ENCODE assay signal across 8 cellular contexts in genomic region chr9:116687074-116687761, GRCh38. TPM values are rescaled to one million over a fixed set of nuclear protein-coding genes. Genes with fewer than 3 reads are reported as not detected.
A peak's percentile ranks its signal among the peaks of the same experiment; 100 is the strongest.
DNase-seq lines count a peak whose midpoint lies in the region; ATAC-seq and TF ChIP-seq lines count a peak whose summit lies in the region.

Gene TRIM32 (plus strand): TSS chr9:116687305. CDS start chr9:116697743, 10,438 bp downstream.

- WGBS in adrenal gland, 4 donors: 0 to 3% (median 0%) methylated on average over 7 to 54 of the region's 54 CpGs
- 0 to 1% methylated on average over 51 to 54 of the region's 54 CpGs for WGBS in heart right ventricle, 2 donors

- peak; percentile 94 for DNase-seq in GM12865 (ENCODE audit: low read depth)
- DNase-seq in NCI-H128 (lab: John Stamatoyannopoulos, UW; ENCODE audit: unreplicated experiment): peak; percentile 88
- peak; percentile 80 to 89 (median 84) for DNase-seq in T-helper 1 cell
- peak; percentile 90 to 96 (median 94) for DNase-seq in adrenal gland
- peak; percentile 93 to 96 for DNase-seq in heart right ventricle
- peak; percentile 97 for DNase-seq in posterior vena cava (ENCODE audit: low spot score)
- peak; percentile 94 for DNase-seq in type B pancreatic cell (ENCODE audit: extremely low spot score, unreplicated experiment)

- H3K9me3 Mint-ChIP-seq in type B pancreatic cell: no peaks in the 10 kb centered on the region

- TF ChIP-seq CTCF in GM12865 (IDR thresholded peaks at IDR 0.05; ENCODE audit: insufficient read depth, low read depth, low read length, missing control alignments) (no peak), adrenal gland (IDR thresholded peaks at IDR 0.05) (no peak), heart right ventricle (IDR thresholded peaks at IDR 0.05) (no peak), type B pancreatic cell (conservative IDR thresholded peaks at IDR 0.05) (no peak)

- peak in 1 of 2 donors; percentile 43 for TF ChIP-seq POLR2A in adrenal gland (IDR thresholded peaks at IDR 0.05)

- H3K9me3 ChIP-seq in adrenal gland (replicated peaks in 1 of 3) (no peaks in the 10 kb centered on the region), heart right ventricle (peaks cover 0 to 12% (median 0%) of the 10 kb centered on the region in 11 donors)

- H3K27me3 ChIP-seq in adrenal gland (no peaks in the 10 kb centered on the region), heart right ventricle (peaks cover 0 to 6% (median 0%) of the 10 kb centered on the region in 7 donors)

- peaks cover 29 to 53% of the 10 kb centered on the region in 2 donors for H3K4me1 ChIP-seq in adrenal gland (replicated peaks in 1 of 2)
- peaks cover 5 to 41% (median 21%) of the 10 kb centered on the region in 9 donors for H3K4me1 ChIP-seq in heart right ventricle

- H3K27me3 Mint-ChIP-seq in type B pancreatic cell: no peaks in the 10 kb centered on the region

- intact Hi-C loops in adrenal gland (cut with DNase I) (no loop called here), heart right ventricle (cut with DNase I) (no loop called here), posterior vena cava (cut with DNase I) (no loop called here)

- peaks cover 4% of the 10 kb centered on the region for H3K36me3 Mint-ChIP-seq in type B pancreatic cell

- H3K4me3 ChIP-seq in GM12865 (ENCODE audit: low read depth, low read length) (peak within 1 kb of the TSS; percentile 69), adrenal gland (peak within 1 kb of the TSS; percentile 49 to 85 (median 64)), heart right ventricle (peak within 1 kb of the TSS; percentile 69 to 82 (median 77))

- H3K36me3 ChIP-seq in adrenal gland (replicated peaks in 1 of 2) (no peaks in the 10 kb centered on the region), heart right ventricle (no peaks in the 10 kb centered on the region)

- peak within 1 kb of the TSS; percentile 89 for H3K4me3 Mint-ChIP-seq in type B pancreatic cell

- H3K27ac ChIP-seq in adrenal gland: peak within 1 kb of the TSS in 4 of 5 donors; percentile 51 to 89 (median 76)
- H3K27ac ChIP-seq in heart right ventricle: peak within 1 kb of the TSS; percentile 60 to 91 (median 82)

- H3K4me1 Mint-ChIP-seq in type B pancreatic cell (ENCODE audit: unreplicated experiment): peaks cover 34% of the 10 kb centered on the region

- peak within 1 kb of the TSS; percentile 83 for H3K27ac Mint-ChIP-seq in type B pancreatic cell

- ATAC-seq in HG02623 (IDR thresholded peaks at IDR 0.05; ENCODE audit: unreplicated experiment): peak; percentile 99
- peak; percentile 98 to 99 (median 99) for ATAC-seq in heart right ventricle

RNA-seq across cellular contexts. Expression of gene TRIM32, which starts in this region (rescaled TPM):
- total RNA-seq in adrenal gland (10 to 100 TPM; 14.4 to 40.1 (median 26.1) TPM), heart right ventricle (10 to 100 TPM; 12.1 to 21.2 (median 14.4) TPM), posterior vena cava (10 to 100 TPM; 17.4 to 24.4 TPM), type B pancreatic cell (ENCODE audit: low replicate concordance) (20.4 and 29.6 TPM in 2 replicates)
- polyA plus RNA-seq in adrenal gland (10 to 100 TPM in 1 of 3 donors, 1 to 10 TPM in 2; 3.5 to 14.6 (median 3.8) TPM), heart right ventricle (1 to 10 TPM; 2.6 to 3.8 TPM)

Comparison
In these comparisons a context has a peak if more than half of its experiments do, and no peak if none do; other contexts are left out.
1. Peak in every context shown above with its lines: DNase-seq, ATAC-seq, H3K4me3 ChIP-seq and H3K27ac ChIP-seq.